Comparison of ENCODE assay signal across 8 cellular contexts in genomic region chr11:18384157-18384641, GRCh38. TPM values are rescaled to one million over a fixed set of nuclear protein-coding genes. Genes with fewer than 3 reads are reported as not detected.
DNase-seq lines count a peak whose midpoint lies in the region; ATAC-seq and TF ChIP-seq lines count a peak whose summit lies in the region.

No MANE protein-coding gene starts in this region.

- no peak overlapping the region for H3K4me3 ChIP-seq in AG09309 (ENCODE audit: control insufficient read depth, low read depth, low read length)
- peak overlapping the region; percentile 35; the same call in 1 of the 2 replicates for H3K4me3 ChIP-seq in PC-9
- no peak overlapping the region for H3K4me3 ChIP-seq in liver (ENCODE audit: low read depth in 1 of 3, low read length in 3 of 3)
- no peak overlapping the region for H3K4me3 ChIP-seq in thymus (ENCODE audit: low read length)

- 3% methylated on average over 3 of the region's 3 CpGs for WGBS in liver
- WGBS in thymus, result 56% methylated on average over 3 of the region's 3 CpGs

- H3K36me3 ChIP-seq in PC-9 (ENCODE audit: low read depth), result no peaks in the 10 kb centered on the region
- H3K36me3 ChIP-seq in liver (ENCODE audit: control insufficient read depth in 4 of 4, insufficient read depth in 3 of 4, low read depth in 1 of 4, low read length in 3 of 4), result no peaks in the 10 kb centered on the region
- H3K36me3 ChIP-seq in thymus (ENCODE audit: control insufficient read depth, insufficient read depth), result no peaks in the 10 kb centered on the region

- peak overlapping the region; percentile 19; the same call in 1 of the 2 replicates for H2AFZ ChIP-seq in PC-9

- DNase-seq in AG09309 (ENCODE audit: low read depth) (peak; percentile 92), PC-9 (peak; percentile 73 to 96), cerebellar cortex (ENCODE audit: low spot score) (peak; percentile 62), NK-92 (lab: John Stamatoyannopoulos, UW; ENCODE audit: unreplicated experiment) (no peak)

- no peak for TF ChIP-seq CTCF in AG09309 (IDR thresholded peaks at IDR 0.05; ENCODE audit: control insufficient read depth, insufficient read depth, low read depth, low read length, missing control alignments)
- TF ChIP-seq CTCF in PC-9 (conservative IDR thresholded peaks at IDR 0.05), result peak; percentile 17; the same call in 1 of the 2 replicates
- TF ChIP-seq CTCF in liver (IDR thresholded peaks at IDR 0.05; ENCODE audit: low read depth, low read length, missing input control), result no peak

- TF ChIP-seq RAD21 in liver (IDR thresholded peaks at IDR 0.05), result peak; percentile 59 to 61

- intact Hi-C loops in PC-9 (cut with micrococcal nuclease; ENCODE audit: unreplicated experiment), result loop anchor here (1.0 kb wide), 2 partner anchors 10 to 71 kb away; partner anchors contain the start of gene LDHA

- H3K9me3 ChIP-seq in PC-9 (ENCODE audit: insufficient read depth, low read depth) (no peaks in the 10 kb centered on the region), liver (ENCODE audit: control insufficient read depth in 4 of 4, low read length in 3 of 4) (no peaks in the 10 kb centered on the region), thymus (ENCODE audit: control insufficient read depth) (no peaks in the 10 kb centered on the region)

- TSS peak; percentile 93 for BruUV-seq in PC-9 (replicated peaks; lab: Mats Ljungman, UMichigan)

- H3K4me2 ChIP-seq in PC-9, result peak overlapping the region; percentile 80

- no peaks in the 10 kb centered on the region for H3K9me2 ChIP-seq in PC-9 (ENCODE audit: insufficient read depth)

- peak overlapping the region in 1 of 2 donors; percentile 73 for H3K9ac ChIP-seq in liver (ENCODE audit: low read depth in 1 of 2, low read length in 2 of 2)

- H3K27ac ChIP-seq in PC-9 (peak overlapping the region; percentile 97), liver (ENCODE audit: low read depth in 1 of 2, low read length in 2 of 2) (peak overlapping the region; percentile 83 to 90), thymus (ENCODE audit: low read depth) (peak overlapping the region; percentile 91)

- no peaks in the 10 kb centered on the region for H3K79me2 ChIP-seq in PC-9 (ENCODE audit: low read depth)

- ATAC-seq in GM18861 (IDR thresholded peaks at IDR 0.05; ENCODE audit: unreplicated experiment), result peak; percentile 37
- ATAC-seq in HG03039 (IDR thresholded peaks at IDR 0.05; ENCODE audit: unreplicated experiment), result peak; percentile 27

- H3K4me1 ChIP-seq in PC-9 (replicated peaks; ENCODE audit: insufficient read depth) (peaks cover 45% of the 10 kb centered on the region), liver (ENCODE audit: control insufficient read depth in 4 of 4, insufficient read depth in 4 of 4, low read length in 3 of 4) (peaks cover 7 to 23% (median 20%) of the 10 kb centered on the region in 4 donors), thymus (ENCODE audit: control insufficient read depth, insufficient read depth, low read length) (peaks cover 20% of the 10 kb centered on the region)

- POLR2A ChIA-PET in PC-9 (lab: Charles Lee; ENCODE audit: unreplicated experiment), result interaction anchor here (0.6 to 1.9 kb wide), 12 partner anchors 9 to 1175 kb away, joined by 3 to 61 read pairs (median 4); partner anchors contain the start of genes LDHA and SPTY2D1

- H3F3A ChIP-seq in PC-9 (ENCODE audit: insufficient read depth, low read depth), result peaks cover 54% of the 10 kb centered on the region

- H4K20me1 ChIP-seq in PC-9 (ENCODE audit: insufficient read depth), result no peaks in the 10 kb centered on the region

- H3K27me3 ChIP-seq in PC-9 (ENCODE audit: insufficient read depth, low read depth) (no peaks in the 10 kb centered on the region), liver (ENCODE audit: control insufficient read depth in 4 of 4, insufficient read depth in 4 of 4, low read length in 3 of 4) (no peaks in the 10 kb centered on the region), thymus (ENCODE audit: control insufficient read depth, insufficient read depth) (no peaks in the 10 kb centered on the region)

- CTCF ChIA-PET in PC-9 (lab: Charles Lee), result interaction anchor here (0.7 to 2.0 kb wide), 3 partner anchors 9 to 85 kb away, joined by 3 to 7 read pairs (median 4); no protein-coding TSS in a partner anchor

TF ChIP-seq in liver, 16 proteins besides CTCF, POLR2A, EP300 and RAD21:
- TF ChIP-seq GABPA (IDR thresholded peaks at IDR 0.05 in 1 of 2, conservative IDR thresholded peaks at IDR 0.05 in 1 of 2), result peak; percentile 48 to 86
- peak in 1 of 2 donors; percentile 82 for TF ChIP-seq EGR1 (IDR thresholded peaks at IDR 0.05; ENCODE audit: low read depth in 2 of 2)
- TF ChIP-seq NR2F2 (IDR thresholded peaks at IDR 0.05), result peak; percentile 75
- no peak for TF ChIP-seq FOXA2 (IDR thresholded peaks at IDR 0.05)
- TF ChIP-seq ZBTB33 (IDR thresholded peaks at IDR 0.05), result peak; percentile 80
- peak; percentile 93 for TF ChIP-seq TAF1 (conservative IDR thresholded peaks at IDR 0.05)
- TF ChIP-seq REST (IDR thresholded peaks at IDR 0.05), result peak; percentile 87
- TF ChIP-seq JUND (IDR thresholded peaks at IDR 0.05), result peak; percentile 83 to 88
- TF ChIP-seq HNF4G (IDR thresholded peaks at IDR 0.05), result peak; percentile 92
- TF ChIP-seq HNF4A (conservative IDR thresholded peaks at IDR 0.05), result peak; percentile 99
- peak; percentile 77 to 94 for TF ChIP-seq RXRA (IDR thresholded peaks at IDR 0.05)
- TF ChIP-seq MAX (IDR thresholded peaks at IDR 0.05), result peak; percentile 93
- TF ChIP-seq FOXA1 (IDR thresholded peaks at IDR 0.05), result no peak
- peak; percentile 68 for TF ChIP-seq YY1 (IDR thresholded peaks at IDR 0.05)
- TF ChIP-seq ATF3 (IDR thresholded peaks at IDR 0.05), result peak; percentile 60
- peak; percentile 93 for TF ChIP-seq SP1 (IDR thresholded peaks at IDR 0.05)

RNA-seq across cellular contexts. Expression of gene LDHA, which starts 10.2 kb away (rescaled TPM):
- total RNA-seq in PC-9 (2021) (716 and 962 TPM in 2 replicates), liver (100 to 1,000 TPM; 215 to 799 TPM)
- polyA plus RNA-seq in liver (100 to 1,000 TPM; 491 to 911 TPM), thymus (364 TPM)

RNA-seq across cellular contexts. Expression of gene LDHC, which starts 27.9 kb away (rescaled TPM):
- total RNA-seq in PC-9 (2021), result not detected in 2 replicates
- total RNA-seq in liver, result under 1 TPM in 1 of 2 donors, not detected in 1; 0.14 TPM
- 1 to 10 TPM; 1.1 to 2.6 TPM for polyA plus RNA-seq in liver
- 0.16 TPM for polyA plus RNA-seq in thymus
